Comparison of ENCODE assay signal across 1 cellular context in genomic region chr17:39738568-39738901, GRCh38.
TF ChIP-seq lines count a peak whose summit lies in the region.

No MANE protein-coding gene starts in this region.

TF ChIP-seq in H1, 55 proteins besides CTCF, POLR2A, EP300 and RAD21:
- TF ChIP-seq TAF7 (optimal IDR thresholded peaks at IDR 0.05; ENCODE audit: borderline replicate concordance, low read depth, low read length) = peak; percentile 48
- TF ChIP-seq, protein P1, sequence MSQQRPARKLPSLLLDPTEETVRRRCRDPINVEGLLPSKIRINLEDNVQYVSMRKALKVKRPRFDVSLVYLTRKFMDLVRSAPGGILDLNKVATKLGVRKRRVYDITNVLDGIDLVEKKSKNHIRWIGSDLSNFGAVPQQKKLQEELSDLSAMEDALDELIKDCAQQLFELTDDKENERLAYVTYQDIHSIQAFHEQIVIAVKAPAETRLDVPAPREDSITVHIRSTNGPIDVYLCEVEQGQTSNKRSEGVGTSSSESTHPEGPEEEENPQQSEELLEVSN (IDR thresholded peaks at IDR 0.05) = 0 out of 2 replicates have a peak, but pooled peaks have one; percentile 41
- TF ChIP-seq TAF1 (IDR thresholded peaks at IDR 0.05; ENCODE audit: low read depth, low read length) = peak; percentile 63
- TF ChIP-seq EGR1 (IDR thresholded peaks at IDR 0.05; ENCODE audit: borderline replicate concordance, low read depth, low read length) = no peak
- TF ChIP-seq RFX5 (IDR thresholded peaks at IDR 0.05; ENCODE audit: borderline replicate concordance, low read depth, low read length) = no peak
- TF ChIP-seq PHF8 (conservative IDR thresholded peaks at IDR 0.05; ENCODE audit: low read depth, low read length) = no peak
